Comparison of ENCODE assay signal across 8 cellular contexts in the genomic region with DNA sequence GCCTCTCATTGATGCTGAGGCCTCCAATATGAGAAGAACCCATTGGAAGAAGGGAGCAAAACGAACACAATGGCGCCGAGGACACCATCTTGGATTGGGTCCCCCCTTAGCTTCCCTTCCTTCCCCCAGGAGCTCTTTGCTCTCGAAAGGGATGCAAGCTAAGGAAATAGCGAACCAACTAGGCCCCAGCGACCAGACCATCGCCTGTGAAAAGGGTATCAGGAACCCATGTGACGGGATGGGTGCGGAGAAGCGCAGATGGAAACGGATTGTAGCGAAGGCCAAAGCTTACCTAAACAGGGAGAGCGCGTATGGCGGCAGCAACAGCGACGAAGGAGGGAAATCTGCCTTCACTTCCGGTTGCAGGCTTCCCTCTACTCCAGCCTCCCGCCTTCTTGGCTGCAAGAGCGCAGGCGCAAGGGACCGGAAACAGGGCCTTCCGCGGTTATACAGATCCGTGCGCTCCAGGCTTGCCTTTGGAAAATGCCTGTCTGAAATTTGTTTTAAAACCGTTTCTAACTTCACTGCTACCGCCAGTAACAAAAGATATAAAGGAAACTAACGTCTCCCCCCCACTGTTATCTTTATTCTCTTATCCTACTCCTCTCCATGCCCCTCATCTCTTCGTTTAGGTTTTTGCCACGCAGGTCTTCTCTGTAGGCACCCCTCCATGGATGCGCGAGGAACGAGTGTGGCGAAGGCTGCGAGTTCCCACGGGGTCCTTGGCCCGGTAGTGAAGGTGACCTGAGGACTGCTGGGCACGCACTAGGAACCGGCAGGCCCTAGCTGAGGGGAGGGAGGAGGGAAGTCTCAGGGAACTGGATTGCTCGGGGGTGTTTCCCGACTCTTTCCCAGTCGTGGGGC. TPM values are rescaled to one million over a fixed set of nuclear protein-coding genes. Genes with fewer than 3 reads are reported as not detected.
A peak's percentile ranks its signal among the peaks of the same experiment; 100 is the strongest.
DNase-seq lines count a peak whose midpoint lies in the region; ATAC-seq and TF ChIP-seq lines count a peak whose summit lies in the region.

TSS of gene DDX39B (minus strand) at position 346 of the 864 bp plus-strand sequence. CDS start 1,471 bp downstream, outside the sequence.

- TF ChIP-seq RAD21 in Ishikawa (IDR thresholded peaks at IDR 0.05; ENCODE audit: low read depth): no peak

- intact Hi-C loops in PC-9 (cut with micrococcal nuclease; ENCODE audit: unreplicated experiment): loop anchor here (1.0 to 10.0 kb wide), 5 partner anchors 44 to 653 kb away; partner anchors contain the start of genes CLIC1, GPSM3, HSPA1B and MICB

- BruUV-seq in PC-9 (replicated peaks; lab: Mats Ljungman, UMichigan): no TSS peak

- H3K27me3 ChIP-seq in PC-9 (ENCODE audit: insufficient read depth, low read depth): no peaks in the 10 kb centered on the region

- no peak for TF ChIP-seq CTCF in PC-9 (conservative IDR thresholded peaks at IDR 0.05)

- H4K20me1 ChIP-seq in PC-9 (ENCODE audit: insufficient read depth): peaks cover 43% of the 10 kb centered on the region

- peak; percentile 59 for ATAC-seq in GM21529 (IDR thresholded peaks at IDR 0.05; ENCODE audit: unreplicated experiment)

- CTCF ChIA-PET in PC-9 (lab: Charles Lee): interaction anchor here (0.6 to 1.2 kb wide), 5 partner anchors 46 to 588 kb away, joined by 3 to 4 read pairs (median 3); partner anchors contain the start of gene SKIC2

- DNase-seq in DMS 273 (lab: John Stamatoyannopoulos, UW; ENCODE audit: unreplicated experiment) (peak; percentile 99), PC-9 (peak; percentile 89 to 90), activated T-cell treated with anti-CD3 and anti-CD28 coated beads for 48 hours (ENCODE audit: low read depth) (peak; percentile 89), epithelial cell of prostate (ENCODE audit: low read depth, low spot score) (peak; percentile 76), mucosa of gallbladder (ENCODE audit: low spot score) (peak; percentile 96)
- DNase-seq in stimulated activated CD8-positive, alpha-beta memory T cell treated with anti-CD3 and anti-CD28 coated beads, Interleukin-4, amount 100 ng/mL, for 24 hours (ENCODE audit: low read depth): peak; percentile 88

- H3F3A ChIP-seq in PC-9 (ENCODE audit: insufficient read depth, low read depth): peaks cover 35% of the 10 kb centered on the region; the same call in 1 of the 2 replicates

- peaks cover 57% of the 10 kb centered on the region for H3K79me2 ChIP-seq in PC-9 (ENCODE audit: low read depth)

- peak within 1 kb of the TSS; percentile 75 for H3K4me3 ChIP-seq in PC-9

- peaks cover 29% of the 10 kb centered on the region for H3K36me3 ChIP-seq in PC-9 (ENCODE audit: low read depth)

- peak within 1 kb of the TSS; percentile 95 for H3K27ac ChIP-seq in PC-9
- peak within 1 kb of the TSS; percentile 91 for H3K27ac ChIP-seq in epithelial cell of prostate

- H3K4me2 ChIP-seq in PC-9: peak within 1 kb of the TSS; percentile 76

- TF ChIP-seq EP300 in Ishikawa (IDR thresholded peaks at IDR 0.05; ENCODE audit: borderline replicate concordance): no peak

- POLR2A ChIA-PET in PC-9 (lab: Charles Lee; ENCODE audit: unreplicated experiment): interaction anchor here (0.6 to 1.5 kb wide), 11 partner anchors 29 to 1430 kb away, joined by 3 to 12 read pairs (median 5); partner anchors contain the start of genes LSM2 and MICB

- no peaks in the 10 kb centered on the region for H3K9me2 ChIP-seq in PC-9 (ENCODE audit: insufficient read depth)

- H2AFZ ChIP-seq in PC-9: peak within 1 kb of the TSS; percentile 82

- peaks cover 29% of the 10 kb centered on the region for H3K4me1 ChIP-seq in PC-9 (replicated peaks; ENCODE audit: insufficient read depth)

- H3K9me3 ChIP-seq in PC-9 (ENCODE audit: insufficient read depth, low read depth): no peaks in the 10 kb centered on the region

TF ChIP-seq in Ishikawa, 13 proteins besides CTCF, POLR2A, EP300 and RAD21:
- no peak for TF ChIP-seq ZBTB7A (IDR thresholded peaks at IDR 0.05; ENCODE audit: low read depth)
- peak; percentile 42; the same call in 1 of the 2 replicates for TF ChIP-seq FOXM1 (IDR thresholded peaks at IDR 0.05; ENCODE audit: borderline replicate concordance, low read depth)
- peak; percentile 37; the same call in 1 of the 2 replicates for TF ChIP-seq TCF12 (IDR thresholded peaks at IDR 0.05; ENCODE audit: low read depth)
- no peak for TF ChIP-seq CREB1 (IDR thresholded peaks at IDR 0.05; ENCODE audit: low read depth)
- no peak for TF ChIP-seq EGR1 (IDR thresholded peaks at IDR 0.05)
- TF ChIP-seq YY1 (IDR thresholded peaks at IDR 0.05; ENCODE audit: low read depth): peak; percentile 94
- TF ChIP-seq NFIC (IDR thresholded peaks at IDR 0.05): no peak
- peak; percentile 99 for TF ChIP-seq TAF1 (IDR thresholded peaks at IDR 0.05; ENCODE audit: low read depth)
- no peak; the same call in 1 of the 2 replicates for TF ChIP-seq CEBPB (IDR thresholded peaks at IDR 0.05)
- TF ChIP-seq, protein P1, sequence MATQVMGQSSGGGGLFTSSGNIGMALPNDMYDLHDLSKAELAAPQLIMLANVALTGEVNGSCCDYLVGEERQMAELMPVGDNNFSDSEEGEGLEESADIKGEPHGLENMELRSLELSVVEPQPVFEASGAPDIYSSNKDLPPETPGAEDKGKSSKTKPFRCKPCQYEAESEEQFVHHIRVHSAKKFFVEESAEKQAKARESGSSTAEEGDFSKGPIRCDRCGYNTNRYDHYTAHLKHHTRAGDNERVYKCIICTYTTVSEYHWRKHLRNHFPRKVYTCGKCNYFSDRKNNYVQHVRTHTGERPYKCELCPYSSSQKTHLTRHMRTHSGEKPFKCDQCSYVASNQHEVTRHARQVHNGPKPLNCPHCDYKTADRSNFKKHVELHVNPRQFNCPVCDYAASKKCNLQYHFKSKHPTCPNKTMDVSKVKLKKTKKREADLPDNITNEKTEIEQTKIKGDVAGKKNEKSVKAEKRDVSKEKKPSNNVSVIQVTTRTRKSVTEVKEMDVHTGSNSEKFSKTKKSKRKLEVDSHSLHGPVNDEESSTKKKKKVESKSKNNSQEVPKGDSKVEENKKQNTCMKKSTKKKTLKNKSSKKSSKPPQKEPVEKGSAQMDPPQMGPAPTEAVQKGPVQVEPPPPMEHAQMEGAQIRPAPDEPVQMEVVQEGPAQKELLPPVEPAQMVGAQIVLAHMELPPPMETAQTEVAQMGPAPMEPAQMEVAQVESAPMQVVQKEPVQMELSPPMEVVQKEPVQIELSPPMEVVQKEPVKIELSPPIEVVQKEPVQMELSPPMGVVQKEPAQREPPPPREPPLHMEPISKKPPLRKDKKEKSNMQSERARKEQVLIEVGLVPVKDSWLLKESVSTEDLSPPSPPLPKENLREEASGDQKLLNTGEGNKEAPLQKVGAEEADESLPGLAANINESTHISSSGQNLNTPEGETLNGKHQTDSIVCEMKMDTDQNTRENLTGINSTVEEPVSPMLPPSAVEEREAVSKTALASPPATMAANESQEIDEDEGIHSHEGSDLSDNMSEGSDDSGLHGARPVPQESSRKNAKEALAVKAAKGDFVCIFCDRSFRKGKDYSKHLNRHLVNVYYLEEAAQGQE (IDR thresholded peaks at IDR 0.05; ENCODE audit: low read depth): no peak
- TF ChIP-seq TEAD4 (IDR thresholded peaks at IDR 0.05): peak; percentile 39; the same call in 1 of the 2 replicates
- TF ChIP-seq USF1 (IDR thresholded peaks at IDR 0.05): no peak
- TF ChIP-seq MAX (IDR thresholded peaks at IDR 0.05): peak; percentile 92

RNA-seq across cellular contexts. Expression of gene DDX39B, which starts in this region (rescaled TPM):
- total RNA-seq in PC-9 (2021) (383 and 436 TPM in 2 replicates), mucosa of gallbladder (246 TPM)

Comparison
In these comparisons a context has a peak if more than half of its experiments do, and no peak if none do; other contexts are left out.
1. Peak in every context shown above with its lines: DNase-seq, ATAC-seq, H3K4me3 ChIP-seq and H3K27ac ChIP-seq.